8 cellular contexts compared by ENCODE assay signal in genomic region chr3:4986175-4986610, GRCh38. TPM values are rescaled to one million over a fixed set of nuclear protein-coding genes. Genes with fewer than 3 reads are reported as not detected.
DNase-seq lines count a peak whose midpoint lies in the region; ATAC-seq and TF ChIP-seq lines count a peak whose summit lies in the region.

No MANE protein-coding gene starts in this region.

- H3K9ac ChIP-seq in mammary epithelial cell (ENCODE audit: insufficient read depth, low read length) = peak overlapping the region; percentile 73

- H3K36me3 ChIP-seq in heart right ventricle = peaks cover 0 to 47% (median 22%) of the 10 kb centered on the region in 9 donors
- peaks cover 16% of the 10 kb centered on the region for H3K36me3 ChIP-seq in mammary epithelial cell (ENCODE audit: insufficient read depth, low read length)
- no peaks in the 10 kb centered on the region for H3K36me3 ChIP-seq in aorta (ENCODE audit: control insufficient read depth in 1 of 2, insufficient read depth in 2 of 2, low read length in 1 of 2)

- CTCF ChIA-PET in mammary epithelial cell (lab: Charles Lee; ENCODE audit: low non-redundant PET) = interaction anchor here (0.6 kb wide), 1 partner anchor 35 kb away, joined by 4 read pairs; no protein-coding TSS in a partner anchor

- TSS peak; percentile 18 for BruUV-seq in mammary epithelial cell (replicated peaks; lab: Mats Ljungman, UMichigan)

- H3K9me3 ChIP-seq in heart right ventricle (no peaks in the 10 kb centered on the region), mammary epithelial cell (replicated peaks; ENCODE audit: insufficient read depth, low read length) (no peaks in the 10 kb centered on the region), mononuclear cell (ENCODE audit: low read depth, low read length) (no peaks in the 10 kb centered on the region), aorta (ENCODE audit: control insufficient read depth, low read length) (no peaks in the 10 kb centered on the region)

- 36 to 37% methylated on average over 5 of the region's 5 CpGs for WGBS in heart right ventricle, 2 donors
- 5% methylated on average over 3 of the region's 5 CpGs for WGBS in mammary epithelial cell (ENCODE audit: low coverage, missing lambda C conversion rate)
- 57 to 58% methylated on average over 5 of the region's 5 CpGs for WGBS in aorta, 2 donors

- no peaks in the 10 kb centered on the region for H3K27me3 ChIP-seq in heart right ventricle
- H3K27me3 ChIP-seq in mammary epithelial cell (ENCODE audit: insufficient read depth, low read length) = no peaks in the 10 kb centered on the region
- no peaks in the 10 kb centered on the region for H3K27me3 ChIP-seq in mononuclear cell (ENCODE audit: insufficient read depth, low read length)
- H3K27me3 ChIP-seq in aorta (ENCODE audit: control insufficient read depth in 1 of 2, insufficient read depth in 2 of 2, low read length in 1 of 2) = no peaks in the 10 kb centered on the region

- dilution Hi-C loops in mammary epithelial cell (cut with HindIII; ENCODE audit: low sequenced_read_pairs) = loop anchor here (5.0 kb wide), 1 partner anchor 151 kb away; no protein-coding TSS in a partner anchor

- peak overlapping the region; percentile 92 to 100 (median 100) for H3K27ac ChIP-seq in heart right ventricle
- peak overlapping the region; percentile 96 for H3K27ac ChIP-seq in mammary epithelial cell (ENCODE audit: insufficient read depth, low read depth, low read length)
- H3K27ac ChIP-seq in aorta (ENCODE audit: low read depth in 1 of 2, low read length in 2 of 2) = peak overlapping the region; percentile 82 to 91

- DNase-seq in heart right ventricle = no peak
- DNase-seq in Right ventricle myocardium superior = no peak
- DNase-seq in mammary epithelial cell = peak; percentile 87
- DNase-seq in aorta = no peak
- DNase-seq in stimulated activated naive CD4-positive, alpha-beta T cell treated with Interleukin-2 at 50 U/mL for 16 hours (lab: John Stamatoyannopoulos, UW) = no peak
- DNase-seq in NCI-H526 treated with DMSO at 0.1 percent for 48 hours (lab: John Stamatoyannopoulos, UW) = no peak
- no peak for DNase-seq in posterior vena cava (ENCODE audit: low spot score)

- no peak for TF ChIP-seq CTCF in heart right ventricle (IDR thresholded peaks at IDR 0.05)
- no peak for TF ChIP-seq CTCF in mammary epithelial cell (conservative IDR thresholded peaks at IDR 0.05 in 1 of 2, IDR thresholded peaks at IDR 0.05 in 1 of 2; ENCODE audit: extremely low read depth in 1 of 2, insufficient read depth in 1 of 2, low read depth in 1 of 2, low read length in 2 of 2)

- no peaks in the 10 kb centered on the region for H4K20me1 ChIP-seq in mammary epithelial cell (ENCODE audit: insufficient read depth, low read length)

- H3K4me2 ChIP-seq in mammary epithelial cell (ENCODE audit: insufficient read depth, low read depth, low read length) = peak overlapping the region; percentile 68

- H3K79me2 ChIP-seq in mammary epithelial cell (ENCODE audit: insufficient read depth, low read length) = peaks cover 34% of the 10 kb centered on the region

- H3K4me3 ChIP-seq in heart right ventricle (peak overlapping the region in 9 of 10 donors; percentile 22 to 98 (median 73)), mammary epithelial cell (replicated peaks in 1 of 3; ENCODE audit: insufficient read depth in 1 of 3, low read depth in 2 of 3, low read length in 3 of 3) (peak overlapping the region in 2 of 3 experiments; percentile 4 to 25), mononuclear cell (ENCODE audit: low read length) (peak overlapping the region; percentile 40), aorta (ENCODE audit: low read length in 2 of 2) (no peak overlapping the region)

- in situ Hi-C loops in mammary epithelial cell (cut with MboI; ENCODE audit: low sequenced_read_pairs in 2 of 2) = loop anchor here in 1 of 2 donors (25.0 kb wide), 1 partner anchor 201 kb away; the partner anchor contains the start of gene EDEM1

- peaks cover 24 to 92% (median 73%) of the 10 kb centered on the region in 9 donors for H3K4me1 ChIP-seq in heart right ventricle
- peaks cover 49% of the 10 kb centered on the region for H3K4me1 ChIP-seq in mammary epithelial cell (ENCODE audit: insufficient read depth, low read length)
- H3K4me1 ChIP-seq in mononuclear cell (ENCODE audit: insufficient read depth, low read length) = peaks cover 84% of the 10 kb centered on the region
- no peaks in the 10 kb centered on the region for H3K4me1 ChIP-seq in aorta (ENCODE audit: control insufficient read depth in 1 of 2, insufficient read depth in 2 of 2, low read length in 2 of 2)

- peak in 4 of 8 donors; percentile 0 to 10 (median 4) for ATAC-seq in heart right ventricle
- no peak for ATAC-seq in Right ventricle myocardium superior (ENCODE audit: poor library complexity)
- ATAC-seq in aorta (ENCODE audit: low FRiP score) = no peak

- intact Hi-C loops in heart right ventricle (cut with DNase I) (loop anchor here in 4 of 10 donors (2.0 to 5.0 kb wide), 3 partner anchors 36 to 244 kb away; no protein-coding TSS in a partner anchor), Right ventricle myocardium superior (cut with DNase I) (no loop called here), mammary epithelial cell (cut with micrococcal nuclease) (loop anchor here (1.0 to 10.0 kb wide), 4 partner anchors 9 to 491 kb away; partner anchors contain the start of gene ITPR1), aorta (cut with DNase I) (loop anchor here (2.0 kb wide), 1 partner anchor 41 kb away; no protein-coding TSS in a partner anchor), posterior vena cava (cut with DNase I) (loop anchor here in 1 of 2 donors (10.0 kb wide), 1 partner anchor 271 kb away; no protein-coding TSS in a partner anchor)

- no peak overlapping the region for H2AFZ ChIP-seq in mammary epithelial cell (ENCODE audit: low read depth, low read length)

RNA-seq across cellular contexts. Expression of gene BHLHE40, which starts 7.0 kb away (rescaled TPM):
- 100 to 1,000 TPM in 1 of 10 donors, 10 to 100 TPM in 9; 14.2 to 209 (median 54.9) TPM for total RNA-seq in heart right ventricle
- 10 to 100 TPM; 10.0 to 10.7 TPM for polyA plus RNA-seq in heart right ventricle
- 22.8 TPM for total RNA-seq in Right ventricle myocardium superior
- total RNA-seq in mammary epithelial cell = 10 to 100 TPM; 61.7 to 78.7 TPM
- polyA plus RNA-seq in mammary epithelial cell = 40.8 TPM
- polyA minus RNA-seq in mammary epithelial cell = 105 TPM
- 216 TPM for total RNA-seq in mononuclear cell
- 100 to 1,000 TPM in 1 of 2 donors, 10 to 100 TPM in 1; 90.1 to 181 TPM for total RNA-seq in aorta
- polyA plus RNA-seq in aorta = 10 to 100 TPM; 15.2 to 35.6 TPM
- 10 to 100 TPM; 87.8 to 89.9 TPM for total RNA-seq in posterior vena cava

Comparison
In these comparisons a context has a peak if more than half of its experiments do, and no peak if none do; other contexts are left out.
1. H3K4me3 ChIP-seq: peak in heart right ventricle (9 of 10), mammary epithelial cell (2 of 3) and mononuclear cell (single experiment); none in aorta (0 of 2).
2. Peak in every context shown above with its lines, with median percentiles within 50 percentile points of each other: H3K27ac ChIP-seq.